8 cellular contexts compared by ENCODE assay signal in the genomic region with DNA sequence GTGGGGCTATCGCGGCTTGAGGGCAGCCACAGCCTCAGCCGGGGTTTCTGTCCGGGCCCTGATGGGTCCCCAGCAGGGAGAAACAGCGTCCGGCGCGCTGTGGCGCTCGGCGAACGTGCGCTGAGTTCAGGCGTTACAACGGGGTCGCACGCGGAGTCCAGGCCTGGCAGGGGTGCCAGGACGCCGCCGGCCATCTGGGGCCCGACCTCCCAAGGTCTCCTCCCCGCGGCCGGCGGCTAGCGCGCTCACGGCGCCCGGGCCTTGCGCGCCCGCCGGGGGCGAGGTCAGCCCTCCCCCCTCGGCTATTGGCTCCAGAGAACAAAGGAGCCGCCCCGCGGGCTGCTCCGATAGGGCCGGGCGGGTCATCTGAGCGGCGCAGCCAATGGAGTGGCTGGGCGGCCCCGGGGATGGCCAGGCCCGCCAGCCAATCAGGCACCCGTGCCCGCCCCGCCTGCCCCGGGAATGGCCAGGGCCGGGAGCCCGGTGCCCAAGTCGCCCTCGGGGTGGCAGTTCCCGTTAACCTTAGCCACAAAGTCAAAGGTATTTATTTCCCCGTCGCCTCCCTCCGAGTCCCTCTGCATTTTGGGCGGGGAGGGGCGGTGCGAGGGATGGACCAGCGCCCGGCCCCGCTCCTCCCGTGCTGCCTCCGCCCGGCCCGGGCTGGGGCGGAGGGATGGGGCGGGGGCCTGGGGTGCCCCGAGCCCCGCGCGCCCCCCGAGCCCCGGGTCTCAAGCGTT. TPM values are rescaled to one million over a fixed set of nuclear protein-coding genes. Genes with fewer than 3 reads are reported as not detected.
DNase-seq lines count a peak whose midpoint lies in the region; ATAC-seq and TF ChIP-seq lines count a peak whose summit lies in the region.

Gene ZNF775 (plus strand): TSS at position 478 of the 737 bp plus-strand sequence. CDS start 9,141 bp downstream, outside the sequence.

- intact Hi-C loops in psoas muscle (cut with DNase I), result loop anchor here in 1 of 2 donors (1.0 kb wide), 1 partner anchor 10 kb away; no protein-coding TSS in a partner anchor

- H3K4me3 ChIP-seq in right atrium auricular region (peak within 1 kb of the TSS; percentile 86 to 98), psoas muscle (peak within 1 kb of the TSS; percentile 95), urinary bladder (ENCODE audit: low read depth, low read length) (peak within 1 kb of the TSS; percentile 83)

- peak within 1 kb of the TSS; percentile 93 to 96 for H3K27ac ChIP-seq in right atrium auricular region
- H3K27ac ChIP-seq in psoas muscle, result peak within 1 kb of the TSS; percentile 92
- peak within 1 kb of the TSS; percentile 80 for H3K27ac ChIP-seq in urinary bladder (ENCODE audit: low read depth)

- H3K9me3 ChIP-seq in T-helper 17 cell (ENCODE audit: control insufficient read depth, low read length, poor library complexity, severe bottlenecking) (no peaks in the 10 kb centered on the region), right atrium auricular region (no peaks in the 10 kb centered on the region), psoas muscle (no peaks in the 10 kb centered on the region)

- DNase-seq in NCI-H187 (lab: John Stamatoyannopoulos, UW) (peak; percentile 83 to 93), T-helper 17 cell (peak; percentile 88 to 94 (median 91)), anterior cingulate cortex (lab: John Stamatoyannopoulos, UW) (peak; percentile 58 to 97 (median 93)), right atrium auricular region (ENCODE audit: low spot score) (peak; percentile 96), psoas muscle (peak; percentile 98)

- H3K36me3 ChIP-seq in right atrium auricular region (peaks cover under 1% of the 10 kb centered on the region), psoas muscle (ENCODE audit: insufficient read depth in 1 of 2, low read depth in 1 of 2) (peaks cover 0 to 9% of the 10 kb centered on the region in 2 donors), urinary bladder (ENCODE audit: insufficient read depth) (no peaks in the 10 kb centered on the region)

- H3K4me1 ChIP-seq in right atrium auricular region (peaks cover 0 to 44% of the 10 kb centered on the region in 2 donors), psoas muscle (peaks cover 20% of the 10 kb centered on the region), urinary bladder (ENCODE audit: insufficient read depth) (no peaks in the 10 kb centered on the region)

- no peaks in the 10 kb centered on the region for H3K27me3 Mint-ChIP-seq in T-helper 17 cell

- H3K27ac Mint-ChIP-seq in T-helper 17 cell, result peak within 1 kb of the TSS; percentile 87

- no peak for TF ChIP-seq CTCF in right atrium auricular region (IDR thresholded peaks at IDR 0.05)
- no peak for TF ChIP-seq CTCF in psoas muscle (IDR thresholded peaks at IDR 0.05)

- peak; percentile 79 for ATAC-seq in GM18502 (IDR thresholded peaks at IDR 0.05; ENCODE audit: poor library complexity, unreplicated experiment)
- ATAC-seq in HG02938 (IDR thresholded peaks at IDR 0.05; ENCODE audit: unreplicated experiment), result peak; percentile 71
- peak; percentile 99 for ATAC-seq in T-helper 17 cell
- peak; percentile 95 to 97 (median 97) for ATAC-seq in psoas muscle

- no peaks in the 10 kb centered on the region for H3K27me3 ChIP-seq in right atrium auricular region
- H3K27me3 ChIP-seq in psoas muscle (ENCODE audit: insufficient read depth in 3 of 3, low read length in 2 of 3), result no peaks in the 10 kb centered on the region

- H3K36me3 Mint-ChIP-seq in T-helper 17 cell (ENCODE audit: low read depth), result no peaks in the 10 kb centered on the region

- WGBS in psoas muscle, 3 donors, result 0 to 1% (median 0%) methylated on average over 58 to 79 of the region's 79 CpGs
- WGBS in urinary bladder, result under 1% methylated on average over 79 of the region's 79 CpGs

- peaks cover 36% of the 10 kb centered on the region for H3K4me1 Mint-ChIP-seq in T-helper 17 cell

- H3K4me3 Mint-ChIP-seq in T-helper 17 cell, result peak within 1 kb of the TSS; percentile 96

RNA-seq across cellular contexts. Expression of gene ZNF775, which starts in this region (rescaled TPM):
- 1 to 10 TPM; 1.4 to 2.1 TPM for total RNA-seq in T-helper 17 cell
- 1 to 10 TPM; 4.1 to 6.2 TPM for total RNA-seq in right atrium auricular region
- 1 to 10 TPM; 1.6 to 3.2 (median 2.8) TPM for total RNA-seq in psoas muscle
- 1 to 10 TPM; 2.6 to 3.8 (median 3.7) TPM for polyA plus RNA-seq in psoas muscle
- 5.1 TPM for total RNA-seq in urinary bladder
- 11.6 TPM for polyA plus RNA-seq in urinary bladder

Comparison
In these comparisons a context has a peak if more than half of its experiments do, and no peak if none do; other contexts are left out.
1. Peak in every context shown above with its lines: DNase-seq, ATAC-seq, H3K4me3 ChIP-seq and H3K27ac ChIP-seq.